Comparison of ENCODE assay signal across 12 cellular contexts in the genomic region with DNA sequence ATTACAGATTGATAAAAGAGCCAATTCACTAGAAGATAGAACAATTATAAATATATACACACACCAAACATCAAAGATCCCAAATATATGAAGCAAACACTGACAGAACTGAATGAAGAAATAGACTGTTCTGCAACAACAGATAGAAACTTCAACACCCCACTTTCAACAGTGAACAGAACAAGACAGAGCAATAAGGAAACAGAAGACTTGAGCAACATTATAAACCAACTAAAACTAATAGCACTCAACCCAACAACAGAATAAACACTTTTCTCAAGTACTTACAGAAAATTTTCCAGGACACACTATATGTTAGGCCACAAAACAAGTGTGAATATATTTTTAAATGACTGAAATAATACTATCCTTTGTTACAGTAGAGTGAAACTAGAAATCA. TPM values are rescaled to one million over a fixed set of nuclear protein-coding genes. Genes with fewer than 3 reads are reported as not detected.
DNase-seq lines count a peak whose midpoint lies in the region; ATAC-seq lines count a peak whose summit lies in the region.
"Had no signal": no experiment of that assay in that cellular context is flagged by ENCODE, and none has a peak within 500 bp of the region (broad histone marks: within the 10 kb centered on the region; RNA-seq: fewer than 3 reads in every experiment).

No MANE protein-coding gene starts in this region.

- intact Hi-C loops in left colon (cut with DNase I, micrococcal nuclease): no loop called here

- DNase-seq in SIG-M5 treated with dmso at 0.1 percent for 504 hours (lab: John Stamatoyannopoulos, UW; ENCODE audit: unreplicated experiment): peak; percentile 64
- no peak for DNase-seq in SIG-M5 (lab: John Stamatoyannopoulos, UW)
- DNase-seq in MV-4-11 (lab: John Stamatoyannopoulos, UW): peak; percentile 40
- DNase-seq in left colon: no peak
- no peak for DNase-seq in stimulated activated naive B cell treated with anti-CD40 and anti-IgM and Interleukin-4, amounts not matched to agents 10 μg/mL and 1 μg/mL and 100 μg/mL, for 72 hours
- DNase-seq in NCI-H2171 treated with DMSO at 0.1 percent for 48 hours (lab: John Stamatoyannopoulos, UW): no peak
- DNase-seq in NCI-H1930 (lab: John Stamatoyannopoulos, UW): no peak
- DNase-seq: 8988T, NCI-H1092 treated with DMSO at 0.1 percent for 48 hours, NCI-H446 treated with DMSO at 0.1 percent for 48 hours, NCI-H748 treated with DMSO at 0.1 percent for 48 hours had no signal

- ATAC-seq in left colon (peak; percentile 56), HG03139 (IDR thresholded peaks at IDR 0.05; ENCODE audit: unreplicated experiment) (no peak)
- ATAC-seq in stimulated activated naive B cell treated with anti-CD40 and anti-IgM and Interleukin-4, amounts not matched to agents 10 μg/mL and 1 μg/mL and 100 μg/mL, for 72 hours (replicated peaks): no peak

- peaks cover 38 to 88% of the 10 kb centered on the region in 2 donors for H3K4me1 Mint-ChIP-seq in stimulated activated naive B cell treated with anti-CD40 and anti-IgM and Interleukin-4, amounts not matched to agents 10 μg/mL and 1 μg/mL and 100 μg/mL, for 72 hours

- H3K27me3 Mint-ChIP-seq in stimulated activated naive B cell treated with anti-CD40 and anti-IgM and Interleukin-4, amounts not matched to agents 10 μg/mL and 1 μg/mL and 100 μg/mL, for 72 hours: no peaks in the 10 kb centered on the region

- peak overlapping the region in 1 of 2 donors; percentile 3 for H3K4me3 Mint-ChIP-seq in stimulated activated naive B cell treated with anti-CD40 and anti-IgM and Interleukin-4, amounts not matched to agents 10 μg/mL and 1 μg/mL and 100 μg/mL, for 72 hours

- peaks cover 33 to 56% of the 10 kb centered on the region in 2 donors for H3K36me3 Mint-ChIP-seq in stimulated activated naive B cell treated with anti-CD40 and anti-IgM and Interleukin-4, amounts not matched to agents 10 μg/mL and 1 μg/mL and 100 μg/mL, for 72 hours

- peaks cover 3 to 14% of the 10 kb centered on the region in 2 donors for H3K9me3 Mint-ChIP-seq in stimulated activated naive B cell treated with anti-CD40 and anti-IgM and Interleukin-4, amounts not matched to agents 10 μg/mL and 1 μg/mL and 100 μg/mL, for 72 hours

- peak overlapping the region; percentile 6 for H3K27ac Mint-ChIP-seq in stimulated activated naive B cell treated with anti-CD40 and anti-IgM and Interleukin-4, amounts not matched to agents 10 μg/mL and 1 μg/mL and 100 μg/mL, for 72 hours

RNA-seq across cellular contexts. Expression of gene CDCA7L, which starts 10.9 kb away (rescaled TPM):
- 10 to 100 TPM; 17.1 to 17.5 TPM for total RNA-seq in left colon

Comparison
In these comparisons a context has a peak if more than half of its experiments do, and no peak if none do; other contexts are left out.
1. DNase-seq: peak in SIG-M5 treated with dmso at 0.1 percent for 504 hours (single experiment) and MV-4-11 (single experiment); none in SIG-M5 (single experiment), left colon (0 of 2), stimulated activated naive B cell treated with anti-CD40 and anti-IgM and Interleukin-4, amounts not matched to agents 10 μg/mL and 1 μg/mL and 100 μg/mL, for 72 hours (single experiment), NCI-H2171 treated with DMSO at 0.1 percent for 48 hours (single experiment) and NCI-H1930 (0 of 2).